In the genomic region with DNA sequence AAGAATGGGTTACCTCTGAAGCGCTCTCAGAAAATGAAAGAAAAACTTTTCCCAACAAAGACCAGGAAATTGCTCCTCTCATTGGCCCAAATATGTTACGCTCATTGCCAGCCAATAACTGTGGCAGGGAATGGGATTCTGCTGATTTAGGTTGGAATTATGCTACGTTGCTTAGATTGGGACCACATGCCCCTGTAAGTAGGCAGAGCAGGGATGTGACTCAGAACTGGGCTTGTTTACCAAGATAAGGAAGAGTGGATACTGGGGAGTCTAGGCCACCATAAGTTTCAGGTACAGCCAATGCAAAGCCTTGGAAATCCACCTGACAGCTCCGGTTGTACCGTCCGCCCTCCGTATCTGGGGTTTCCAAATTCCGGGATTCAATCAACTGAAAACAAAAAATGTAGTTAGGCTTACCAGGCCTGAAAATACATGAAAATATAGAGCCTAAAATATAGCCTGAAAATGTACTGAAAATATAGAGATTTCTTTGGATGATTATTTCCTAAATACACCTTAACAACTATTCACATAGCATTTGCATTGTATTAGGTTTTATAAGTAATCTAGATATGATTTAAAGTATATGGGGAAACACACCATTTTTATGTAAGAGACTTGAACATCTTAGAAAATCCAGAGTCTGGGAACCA, we compare ENCODE assay signal across 2 cellular contexts.
TF ChIP-seq lines count a peak whose summit lies in the region.

No MANE protein-coding gene starts in this region.

TF ChIP-seq in GM23338, 12 proteins besides CTCF, POLR2A, EP300 and RAD21 (continued from another document):
- TF ChIP-seq ZNF462 (CRISPR knock-in tag; IDR thresholded peaks at IDR 0.05), result no peak
- TF ChIP-seq ETS1 (IDR thresholded peaks at IDR 0.05), result no peak
- no peak for TF ChIP-seq ZNF331 (CRISPR knock-in tag; IDR thresholded peaks at IDR 0.05; ENCODE audit: low read depth)
- TF ChIP-seq ZNF114 (CRISPR knock-in tag; IDR thresholded peaks at IDR 0.05), result no peak
- TF ChIP-seq CREB1 (CRISPR knock-in tag; IDR thresholded peaks at IDR 0.05; ENCODE audit: low read depth), result no peak
- TF ChIP-seq EZH2 (IDR thresholded peaks at IDR 0.05; ENCODE audit: low read depth, unreplicated experiment), result no peak
- no peak for TF ChIP-seq POLR2AphosphoS5 (IDR thresholded peaks at IDR 0.05; ENCODE audit: low read depth)
- no peak for TF ChIP-seq EZH2phosphoT487 (IDR thresholded peaks at IDR 0.05; ENCODE audit: unreplicated experiment)

TF ChIP-seq in WTC11, 78 proteins besides CTCF, POLR2A, EP300 and RAD21 (continued from another document):
- TF ChIP-seq, protein P1, sequence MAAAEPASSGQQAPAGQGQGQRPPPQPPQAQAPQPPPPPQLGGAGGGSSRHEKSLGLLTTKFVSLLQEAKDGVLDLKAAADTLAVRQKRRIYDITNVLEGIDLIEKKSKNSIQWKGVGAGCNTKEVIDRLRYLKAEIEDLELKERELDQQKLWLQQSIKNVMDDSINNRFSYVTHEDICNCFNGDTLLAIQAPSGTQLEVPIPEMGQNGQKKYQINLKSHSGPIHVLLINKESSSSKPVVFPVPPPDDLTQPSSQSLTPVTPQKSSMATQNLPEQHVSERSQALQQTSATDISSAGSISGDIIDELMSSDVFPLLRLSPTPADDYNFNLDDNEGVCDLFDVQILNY (CRISPR knock-in tag; IDR thresholded peaks at IDR 0.05), result no peak
- no peak for TF ChIP-seq FOXK1 (CRISPR knock-in tag; IDR thresholded peaks at IDR 0.05)
- TF ChIP-seq ZNF671 (CRISPR knock-in tag; IDR thresholded peaks at IDR 0.05), result no peak
- TF ChIP-seq HMGA2 (CRISPR knock-in tag; IDR thresholded peaks at IDR 0.05), result no peak
- TF ChIP-seq NFATC4 (CRISPR knock-in tag; IDR thresholded peaks at IDR 0.05), result no peak
- TF ChIP-seq OVOL2 (CRISPR knock-in tag; IDR thresholded peaks at IDR 0.05; ENCODE audit: borderline replicate concordance), result no peak
- TF ChIP-seq IRF2 (CRISPR knock-in tag; IDR thresholded peaks at IDR 0.05; ENCODE audit: borderline replicate concordance, low read depth), result no peak
- TF ChIP-seq, protein P2, sequence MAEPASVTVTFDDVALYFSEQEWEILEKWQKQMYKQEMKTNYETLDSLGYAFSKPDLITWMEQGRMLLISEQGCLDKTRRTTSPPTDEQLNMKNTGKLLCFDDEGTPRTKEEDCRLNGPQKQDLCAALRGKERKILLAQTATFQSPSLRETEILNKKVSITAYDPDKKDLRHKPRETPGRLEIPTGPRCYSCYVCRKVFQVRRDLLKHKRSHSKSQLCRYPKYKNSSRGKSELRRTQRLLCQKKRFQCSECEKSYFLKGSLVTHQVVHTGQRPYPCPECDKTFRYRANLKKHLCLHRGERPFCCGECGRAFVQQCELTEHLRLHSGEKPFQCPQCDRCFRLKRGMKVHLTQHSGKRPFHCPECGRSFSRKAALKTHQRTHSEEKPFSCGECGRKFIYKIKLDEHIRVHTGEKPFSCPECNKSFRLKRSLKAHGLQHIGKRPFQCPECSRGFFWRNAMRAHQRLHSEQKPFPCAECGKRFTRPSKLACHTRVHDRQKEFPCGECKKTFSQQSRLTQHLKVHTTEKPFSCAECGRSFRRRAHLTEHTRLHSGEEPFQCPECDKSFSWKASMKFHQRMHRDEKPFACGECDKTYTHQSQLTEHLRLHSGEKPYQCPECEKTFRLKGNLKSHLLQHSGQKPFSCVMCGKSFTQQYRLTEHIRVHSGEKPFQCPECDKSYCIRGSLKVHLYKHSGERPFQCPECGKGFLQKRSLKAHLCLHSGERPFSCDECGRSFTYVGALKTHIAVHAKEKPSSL (CRISPR knock-in tag; conservative IDR thresholded peaks at IDR 0.05), result no peak
- no peak for TF ChIP-seq ZSCAN18 (CRISPR knock-in tag; IDR thresholded peaks at IDR 0.05)
- TF ChIP-seq AR (CRISPR knock-in tag; IDR thresholded peaks at IDR 0.05), result no peak
- TF ChIP-seq JUN (CRISPR knock-in tag; IDR thresholded peaks at IDR 0.05), result no peak
- TF ChIP-seq KAT7 (CRISPR knock-in tag; IDR thresholded peaks at IDR 0.05; ENCODE audit: borderline replicate concordance), result no peak
